1 cellular context compared by ENCODE assay signal in the genomic region with DNA sequence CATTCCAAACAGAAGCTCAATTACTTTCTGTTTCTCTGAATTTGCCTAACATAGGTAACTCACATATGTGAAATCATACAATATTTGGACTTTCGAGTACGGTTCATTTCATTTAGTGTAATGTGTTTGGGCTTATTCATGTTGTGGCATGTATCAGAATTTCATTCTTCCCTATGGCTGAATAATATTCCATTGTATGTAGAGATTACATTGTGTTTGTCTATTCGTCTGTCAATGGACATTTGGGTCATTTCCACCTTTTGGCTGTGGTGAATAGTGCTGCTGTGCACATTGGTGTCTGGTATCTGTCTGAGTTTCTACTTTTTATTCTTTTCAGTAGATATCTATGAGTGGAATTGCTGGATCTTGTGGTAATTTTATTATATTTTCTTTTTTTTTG.
TF ChIP-seq lines count a peak whose summit lies in the region.

No MANE protein-coding gene starts in this region.

TF ChIP-seq in A549, 52 proteins besides CTCF, POLR2A, EP300 and RAD21 (continued from another document):
- TF ChIP-seq KDM1A (IDR thresholded peaks at IDR 0.05; ENCODE audit: low read depth), result no peak
TF ChIP-seq in A549: peak in this region for 0.
